Comparison of ENCODE assay signal across 8 cellular contexts in the genomic region with DNA sequence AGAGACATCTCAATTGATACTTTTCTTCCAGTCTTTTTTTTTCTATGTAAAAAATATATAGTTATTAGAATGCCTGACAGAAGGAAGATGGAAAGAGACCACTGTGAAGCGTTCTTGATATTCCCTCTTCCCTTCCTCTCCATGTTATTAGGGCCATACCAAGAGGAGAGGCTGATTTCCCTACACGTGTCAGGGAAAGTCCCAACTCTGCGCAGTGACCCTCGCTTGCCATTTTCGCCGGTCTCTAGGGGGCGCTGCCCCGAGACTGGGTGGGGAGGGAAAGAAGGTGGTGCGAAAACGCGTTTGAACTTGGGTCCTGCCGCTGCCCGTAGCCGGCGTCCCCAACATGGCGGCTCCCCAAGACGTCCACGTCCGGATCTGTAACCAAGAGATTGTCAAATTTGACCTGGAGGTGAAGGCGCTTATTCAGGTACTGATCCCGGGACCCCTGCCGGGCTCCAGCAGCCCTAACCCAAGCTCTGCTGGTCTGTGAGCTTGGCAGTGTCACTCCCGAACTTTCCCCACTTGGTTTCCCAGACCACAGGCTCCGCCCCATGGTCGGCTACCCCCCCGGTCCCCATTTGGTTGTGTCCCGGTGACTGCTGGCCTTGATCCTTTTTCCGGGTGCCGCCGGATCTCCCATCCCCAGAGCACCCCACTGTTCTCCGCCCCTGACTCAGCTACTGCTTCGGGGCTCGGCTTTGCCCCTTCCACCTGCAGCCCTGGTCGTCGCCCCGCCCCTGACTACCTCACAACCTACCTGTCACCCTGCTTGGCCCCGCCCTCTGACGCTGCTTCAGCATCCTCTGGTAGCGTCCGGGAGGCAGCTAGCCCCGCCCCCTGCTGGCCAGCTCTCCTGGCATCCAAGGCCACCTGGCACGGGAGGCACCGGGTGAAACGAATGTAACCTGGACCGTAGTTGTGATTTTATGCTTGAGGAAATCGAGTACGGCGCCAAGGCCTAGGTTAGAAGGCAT. TPM values are rescaled to one million over a fixed set of nuclear protein-coding genes. Genes with fewer than 3 reads are reported as not detected.
A peak's percentile ranks its signal among the peaks of the same experiment; 100 is the strongest.
DNase-seq lines count a peak whose midpoint lies in the region; ATAC-seq, FAIRE-seq and TF ChIP-seq lines count a peak whose summit lies in the region.

BNIP1 (plus strand) TSS at position 332 of the 977 bp plus-strand sequence; CDS start at position 347, 15 bp downstream.

- peak within 1 kb of the TSS; percentile 62 to 90 for H3K4me3 ChIP-seq in prostate gland

- H3K36me3 ChIP-seq in prostate gland: no peaks in the 10 kb centered on the region

- TF ChIP-seq POLR2A in prostate gland (IDR thresholded peaks at IDR 0.05): peak; percentile 49

- no peaks in the 10 kb centered on the region for H3K9me3 ChIP-seq in prostate gland

- under 1% methylated on average over 48 of the region's 48 CpGs for WGBS in prostate gland

- H3K27ac ChIP-seq in angular gyrus (ENCODE audit: low read depth, low read length) (peak within 1 kb of the TSS; percentile 84), prostate gland (peak within 1 kb of the TSS; percentile 84 to 94)

- peak; percentile 76 for ATAC-seq in GM18499 (IDR thresholded peaks at IDR 0.05; ENCODE audit: insufficient read depth, unreplicated experiment)
- ATAC-seq in HG02943 (IDR thresholded peaks at IDR 0.05; ENCODE audit: low read depth, unreplicated experiment): peak; percentile 82
- ATAC-seq in left ventricle myocardium superior: peak; percentile 95

- no peaks in the 10 kb centered on the region for H3K4me1 ChIP-seq in prostate gland (replicated peaks)

- FAIRE-seq in urothelium cell line (lab: Jason Lieb, UNC): peak; percentile 81

- intact Hi-C loops in left ventricle myocardium superior (cut with micrococcal nuclease): no loop called here
- intact Hi-C loops in prostate gland (cut with DNase I): loop anchor here (2.0 kb wide), 1 partner anchor 160 kb away; no protein-coding TSS in a partner anchor

- no peaks in the 10 kb centered on the region for H3K27me3 ChIP-seq in prostate gland (replicated peaks; ENCODE audit: insufficient read depth)

- DNase-seq in NCI-H187 (lab: John Stamatoyannopoulos, UW): peak; percentile 90 to 91
- DNase-seq in T-helper 2 cell: peak; percentile 92 to 97 (median 96)
- peak; percentile 96 for DNase-seq in left ventricle myocardium superior
- DNase-seq in prostate gland (ENCODE audit: low spot score): peak; percentile 98
- peak; percentile 93 for DNase-seq in urothelium cell line (ENCODE audit: low spot score)

- TF ChIP-seq CTCF in prostate gland (IDR thresholded peaks at IDR 0.05): peak; percentile 79 to 97 (median 92)

RNA-seq across cellular contexts. Expression of gene BNIP1, which starts in this region (rescaled TPM):
- total RNA-seq in left ventricle myocardium superior (8.1 TPM), prostate gland (10 to 100 TPM; 12.5 to 19.8 TPM)

Comparison
In these comparisons a context has a peak if more than half of its experiments do, and no peak if none do; other contexts are left out.
1. Peak in every context shown above with its lines: DNase-seq, ATAC-seq, H3K4me3 ChIP-seq and H3K27ac ChIP-seq.